In the genomic region with DNA sequence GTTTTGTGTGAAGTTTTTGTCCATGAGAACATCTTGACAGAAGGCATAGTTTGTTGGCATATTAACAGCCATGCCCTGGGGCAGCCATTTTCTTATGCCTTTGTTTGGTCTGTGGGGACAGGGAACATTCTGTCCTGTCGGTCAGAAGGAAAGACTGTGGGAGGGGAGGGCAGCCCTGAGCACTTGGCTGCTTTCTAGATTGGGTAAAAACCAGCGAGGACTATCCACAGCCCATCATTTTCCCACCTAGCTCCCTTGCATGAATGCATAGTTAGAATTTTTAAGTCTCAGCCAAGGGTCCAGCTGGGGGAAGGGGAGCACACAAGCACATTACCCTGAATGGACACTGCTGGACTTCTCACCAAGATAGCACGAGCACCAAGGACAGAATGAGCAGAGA, we compare ENCODE assay signal across 19 cellular contexts.
"Had no signal": no experiment of that assay in that cellular context is flagged by ENCODE, and none has a peak within 500 bp of the region (broad histone marks: within the 10 kb centered on the region; RNA-seq: fewer than 3 reads in every experiment).

No MANE protein-coding gene starts in this region.

- H3K4me1 Mint-ChIP-seq: activated CD4-positive, alpha-beta memory T cell treated with anti-CD3 and anti-CD28 coated beads, Interleukin-2, amount 10 ng/mL, durations not matched to agents 7 days and 5 days; activated CD4-positive, alpha-beta T cell treated with anti-CD3 and anti-CD28 coated beads for 36 hours; activated naive CD8-positive, alpha-beta T cell treated with anti-CD3 and anti-CD28 coated beads for 36 hours; T-helper 17 cell had no signal

- DNase-seq: activated CD4-positive, alpha-beta memory T cell treated with anti-CD3 and anti-CD28 coated beads, Interleukin-2, amount 10 ng/mL, durations not matched to agents 7 days and 5 days; activated CD4-positive, alpha-beta T cell treated with anti-CD3 and anti-CD28 coated beads for 36 hours; activated gamma-delta T cell; activated naive CD8-positive, alpha-beta T cell treated with anti-CD3 and anti-CD28 coated beads for 36 hours; activated T-cell treated with anti-CD3 and anti-CD28 coated beads, Interleukin-2, amount 50 U/mL, for 48 hours; aorta; erythroblast; hippocampal formation; kidney; left ventricle myocardium superior; mesenchymal stem cell; occipital lobe; stimulated activated CD4-positive, alpha-beta T cell treated with anti-CD3 and anti-CD28 coated beads, Interleukin-2, amount 100 ng/mL, for 24 hours; T-helper 17 cell had no signal

- H3K4me1 ChIP-seq: vagina had no signal

- H3K27ac ChIP-seq: vagina had no signal

- H3K36me3 ChIP-seq: tibial artery, vagina had no signal

- H3K36me3 Mint-ChIP-seq: activated naive CD8-positive, alpha-beta T cell treated with anti-CD3 and anti-CD28 coated beads for 36 hours had no signal

- H3K9me3 Mint-ChIP-seq: activated CD4-positive, alpha-beta memory T cell treated with anti-CD3 and anti-CD28 coated beads, Interleukin-2, amount 10 ng/mL, durations not matched to agents 7 days and 5 days; activated naive CD8-positive, alpha-beta T cell treated with anti-CD3 and anti-CD28 coated beads for 36 hours had no signal

- H3K9me3 ChIP-seq: tibial artery, vagina had no signal

- ATAC-seq: activated CD4-positive, alpha-beta T cell treated with anti-CD3 and anti-CD28 coated beads for 36 hours; left ventricle myocardium superior; sciatic nerve; T-helper 17 cell had no signal

- H3K27me3 ChIP-seq: tibial artery, vagina had no signal

- H3K4me3 Mint-ChIP-seq: activated CD4-positive, alpha-beta memory T cell treated with anti-CD3 and anti-CD28 coated beads, Interleukin-2, amount 10 ng/mL, durations not matched to agents 7 days and 5 days; activated CD4-positive, alpha-beta T cell treated with anti-CD3 and anti-CD28 coated beads for 36 hours; activated naive CD8-positive, alpha-beta T cell treated with anti-CD3 and anti-CD28 coated beads for 36 hours; nephron; T-helper 17 cell had no signal

- H3K4me3 ChIP-seq: tibial artery, vagina had no signal

- H3K27ac Mint-ChIP-seq: activated CD4-positive, alpha-beta memory T cell treated with anti-CD3 and anti-CD28 coated beads, Interleukin-2, amount 10 ng/mL, durations not matched to agents 7 days and 5 days; activated CD4-positive, alpha-beta T cell treated with anti-CD3 and anti-CD28 coated beads for 36 hours; activated naive CD8-positive, alpha-beta T cell treated with anti-CD3 and anti-CD28 coated beads for 36 hours; nephron; progenitor cell of endocrine pancreas; T-helper 17 cell had no signal
